In the genomic region with DNA sequence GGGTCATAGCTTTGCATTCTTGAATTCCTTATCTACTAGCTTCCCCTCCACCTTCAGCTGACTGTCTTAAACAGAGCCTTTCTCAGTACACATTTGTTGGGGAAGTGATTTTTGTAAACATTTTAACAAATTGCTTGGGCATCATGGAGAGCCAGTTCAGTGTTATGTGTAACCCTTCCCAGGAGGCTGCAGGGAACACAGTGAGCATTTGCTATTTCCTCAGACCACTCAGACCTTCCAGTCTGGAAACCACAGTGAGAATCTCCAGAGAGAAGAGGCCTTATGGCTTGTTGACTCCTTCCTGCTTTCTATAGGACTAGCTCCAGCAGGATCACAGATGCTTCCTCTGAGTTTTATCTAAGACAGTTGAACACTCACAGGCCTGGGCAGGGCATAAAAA, we compare ENCODE assay signal across 19 cellular contexts.
DNase-seq lines count a peak whose midpoint lies in the region; ATAC-seq, FAIRE-seq and TF ChIP-seq lines count a peak whose summit lies in the region.
"Had no signal": no experiment of that assay in that cellular context is flagged by ENCODE, and none has a peak within 500 bp of the region (broad histone marks: within the 10 kb centered on the region; RNA-seq: fewer than 3 reads in every experiment).

No MANE protein-coding gene starts in this region.

- ATAC-seq in left ventricle myocardium superior (peak; percentile 50), sciatic nerve (peak; percentile 55)
- ATAC-seq: GM23338, Panc1 had no signal

- peak; percentile 71 to 76 for DNase-seq in Kasumi-1 (lab: John Stamatoyannopoulos, UW)
- DNase-seq in amniotic epithelial cell (ENCODE audit: low read depth) = peak; percentile 3
- DNase-seq in left ventricle myocardium superior = no peak
- DNase-seq in sciatic nerve (ENCODE audit: low spot score) = no peak
- DNase-seq in H54 (ENCODE audit: insufficient read length, low spot score) = no peak
- no peak for DNase-seq in NCI-H526 treated with DMSO at 0.1 percent for 48 hours (lab: John Stamatoyannopoulos, UW)
- DNase-seq in type B pancreatic cell (ENCODE audit: extremely low spot score, unreplicated experiment) = no peak
- DNase-seq: CD8-positive, alpha-beta memory T cell; EL; HCEC 1CT; KG1; NCI-H1694; NCI-H2081; NCI-H2171; NCI-H345; NCI-H524; NCI-H82 had no signal

- no peaks in the 10 kb centered on the region for H3K27me3 Mint-ChIP-seq in type B pancreatic cell

- no peak overlapping the region for H3K27ac Mint-ChIP-seq in type B pancreatic cell
- H3K27ac Mint-ChIP-seq: CD8-positive, alpha-beta memory T cell; GM23338 had no signal

- intact Hi-C loops in left ventricle myocardium superior (cut with micrococcal nuclease) (no loop called here), sciatic nerve (cut with DNase I) (no loop called here)

- TF ChIP-seq POLR2A in H54 (IDR thresholded peaks at IDR 0.05; ENCODE audit: low read depth, low read length) = no peak

- H3K4me3 Mint-ChIP-seq in type B pancreatic cell = no peak overlapping the region
- H3K4me3 Mint-ChIP-seq: CD8-positive, alpha-beta memory T cell; GM23338 had no signal

- H3K36me3 Mint-ChIP-seq in type B pancreatic cell = no peaks in the 10 kb centered on the region
- H3K36me3 Mint-ChIP-seq: CD8-positive, alpha-beta memory T cell had no signal

- peaks cover 20% of the 10 kb centered on the region for H3K4me1 Mint-ChIP-seq in type B pancreatic cell (ENCODE audit: unreplicated experiment)
- H3K4me1 Mint-ChIP-seq: CD8-positive, alpha-beta memory T cell; GM23338 had no signal

- H3K9me3 Mint-ChIP-seq in type B pancreatic cell = no peaks in the 10 kb centered on the region
- H3K9me3 Mint-ChIP-seq: CD8-positive, alpha-beta memory T cell; GM23338 had no signal

- no peak for FAIRE-seq in H54 (lab: Jason Lieb, UNC)

- TF ChIP-seq CTCF in type B pancreatic cell (conservative IDR thresholded peaks at IDR 0.05) = no peak

Comparison
In these comparisons a context has a peak if more than half of its experiments do, and no peak if none do; other contexts are left out.
1. DNase-seq: peak in Kasumi-1 (2 of 2) and amniotic epithelial cell (single experiment); none in left ventricle myocardium superior (single experiment), sciatic nerve (single experiment), H54 (single experiment), NCI-H526 treated with DMSO at 0.1 percent for 48 hours (single experiment) and type B pancreatic cell (single experiment).